ENCODE assay signal across 28 cellular contexts in the genomic region with DNA sequence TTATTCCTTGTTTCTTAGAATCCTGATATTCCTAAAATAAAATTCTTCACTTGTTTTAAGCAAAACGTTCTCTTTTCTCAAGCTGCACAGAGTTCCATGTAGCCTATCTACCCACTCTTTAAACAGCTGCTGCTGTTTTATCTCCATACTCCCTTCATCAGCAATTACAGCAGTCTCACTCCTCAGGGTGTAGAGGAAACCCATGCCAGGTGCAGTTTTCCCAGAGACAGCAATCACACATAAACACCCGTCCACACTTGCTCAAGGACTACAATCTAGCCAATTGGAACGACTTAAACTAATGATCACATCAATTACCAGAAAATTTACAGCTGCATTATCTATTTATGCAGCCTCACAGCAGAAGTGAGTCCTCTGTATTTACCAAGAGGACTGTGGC.
DNase-seq lines count a peak whose midpoint lies in the region; ATAC-seq, FAIRE-seq and TF ChIP-seq lines count a peak whose summit lies in the region.
"Had no signal": no experiment of that assay in that cellular context is flagged by ENCODE, and none has a peak within 500 bp of the region (broad histone marks: within the 10 kb centered on the region; RNA-seq: fewer than 3 reads in every experiment).

No MANE protein-coding gene starts in this region.

- H3K9me3 ChIP-seq in pancreas (no peaks in the 10 kb centered on the region), MM.1S (replicated peaks; ENCODE audit: insufficient read depth, low read length) (no peaks in the 10 kb centered on the region)
- H3K9me3 ChIP-seq: prostate gland, sigmoid colon, testis had no signal

- no peak for FAIRE-seq in pancreas (lab: Jason Lieb, UNC)
- FAIRE-seq: GM18507, urothelium cell line had no signal

- DNase-seq in DMS 273 (lab: John Stamatoyannopoulos, UW; ENCODE audit: unreplicated experiment), result peak; percentile 21
- DNase-seq in DMS 273 treated with DMSO at 0.1 percent for 48 hours (lab: John Stamatoyannopoulos, UW), result no peak
- DNase-seq in NCI-H2081 treated with DMSO at 0.1 percent for 48 hours (lab: John Stamatoyannopoulos, UW), result peak; percentile 18
- peak; percentile 15 for DNase-seq in OCI-M2 (lab: John Stamatoyannopoulos, UW; ENCODE audit: unreplicated experiment)
- DNase-seq in pancreas, result peak in 5 of 6 donors; percentile 40 to 83 (median 65)
- no peak for DNase-seq in MM.1S
- no peak for DNase-seq in stimulated activated CD4-positive, alpha-beta T cell treated with anti-CD3 and anti-CD28 coated beads, Interleukin-15, amount 100 ng/mL, for 24 hours
- DNase-seq in C1 segment of cervical spinal cord (lab: John Stamatoyannopoulos, UW), result no peak
- DNase-seq: activated CD4-positive, alpha-beta memory T cell treated with anti-CD3 and anti-CD28 coated beads, Interleukin-2, amount 10 ng/mL, durations not matched to agents 7 days and 5 days; activated CD4-positive, CD25-positive, alpha-beta regulatory T cell treated with anti-CD3 and anti-CD28 coated beads, Interleukin-2, amount 50 U/mL, for 72 hours; CD4-positive, alpha-beta T cell; DND-41; effector memory CD4-positive, alpha-beta T cell; left lung; NCI-H226; NK-92 treated with Interleukin-12 subunit alpha and Interleukin-12 subunit beta, amount 100 ng/mL, for 24 hours; SIG-M5; sigmoid colon; stimulated activated naive CD4-positive, alpha-beta T cell; testis had no signal

- H3K79me2 ChIP-seq in MM.1S (ENCODE audit: low read length), result no peaks in the 10 kb centered on the region

- peak; percentile 95 to 99 (median 98) for ATAC-seq in pancreas
- ATAC-seq: activated naive CD4-positive, alpha-beta T cell treated with anti-CD3 and anti-CD28 coated beads, Interleukin-2, amount 50 U/mL, for 72 hours; HCT116; left lung; Panc1 had no signal

- H3F3A ChIP-seq in MM.1S (ENCODE audit: insufficient read depth, low read length), result no peaks in the 10 kb centered on the region

- H3K4me2 ChIP-seq in MM.1S (ENCODE audit: low read depth, low read length), result no peak overlapping the region

- no peak overlapping the region for H3K9ac ChIP-seq in MM.1S (ENCODE audit: low read length)

- H3K27ac ChIP-seq in pancreas, result peak overlapping the region in 3 of 4 donors; percentile 8 to 43 (median 20)
- H3K27ac ChIP-seq in MM.1S (ENCODE audit: low read length), result no peak overlapping the region
- H3K27ac ChIP-seq: 22Rv1, coronary artery, left lung, prostate gland, sigmoid colon, testis had no signal

- no peaks in the 10 kb centered on the region for H3K36me3 ChIP-seq in pancreas
- H3K36me3 ChIP-seq in MM.1S (replicated peaks; ENCODE audit: insufficient read depth, low read length), result no peaks in the 10 kb centered on the region
- H3K36me3 ChIP-seq: left lung, prostate gland, sigmoid colon had no signal

- H3K4me1 ChIP-seq in pancreas (peaks cover 3 to 14% (median 4%) of the 10 kb centered on the region in 3 donors), MM.1S (ENCODE audit: low read length) (no peaks in the 10 kb centered on the region)
- H3K4me1 ChIP-seq: left lung, prostate gland, sigmoid colon, testis had no signal

- H3K4me3 ChIP-seq in pancreas (no peak overlapping the region), MM.1S (ENCODE audit: low read length) (no peak overlapping the region)
- H3K4me3 ChIP-seq: coronary artery, left lung, prostate gland, sigmoid colon, testis had no signal

- H3K27me3 ChIP-seq in pancreas, result no peaks in the 10 kb centered on the region
- H3K27me3 ChIP-seq in MM.1S (replicated peaks; ENCODE audit: insufficient read depth, low read length), result no peaks in the 10 kb centered on the region
- H3K27me3 ChIP-seq: left lung, sigmoid colon, testis had no signal

- no peaks in the 10 kb centered on the region for H3K9me2 ChIP-seq in MM.1S (replicated peaks; ENCODE audit: insufficient read depth, low read length)

- 7 to 11% methylated on average over 3 of the region's 3 CpGs for WGBS in pancreas, 2 donors

- no peak for TF ChIP-seq CTCF in pancreas (IDR thresholded peaks at IDR 0.05)
- TF ChIP-seq CTCF in MM.1S (IDR thresholded peaks at IDR 0.05; ENCODE audit: low read length), result no peak

- no peak overlapping the region for H2AFZ ChIP-seq in MM.1S (ENCODE audit: low read length)

- intact Hi-C loops in pancreas (cut with DNase I), result no loop called here

- H4K20me1 ChIP-seq in MM.1S (ENCODE audit: insufficient read depth, low read length), result no peaks in the 10 kb centered on the region

Comparison
In these comparisons a context has a peak if more than half of its experiments do, and no peak if none do; other contexts are left out.
1. DNase-seq: peak in DMS 273 (single experiment), NCI-H2081 treated with DMSO at 0.1 percent for 48 hours (single experiment), OCI-M2 (single experiment) and pancreas (5 of 6); none in DMS 273 treated with DMSO at 0.1 percent for 48 hours (single experiment), MM.1S (single experiment), stimulated activated CD4-positive, alpha-beta T cell treated with anti-CD3 and anti-CD28 coated beads, Interleukin-15, amount 100 ng/mL, for 24 hours (single experiment) and C1 segment of cervical spinal cord (0 of 14).